In the genomic region with DNA sequence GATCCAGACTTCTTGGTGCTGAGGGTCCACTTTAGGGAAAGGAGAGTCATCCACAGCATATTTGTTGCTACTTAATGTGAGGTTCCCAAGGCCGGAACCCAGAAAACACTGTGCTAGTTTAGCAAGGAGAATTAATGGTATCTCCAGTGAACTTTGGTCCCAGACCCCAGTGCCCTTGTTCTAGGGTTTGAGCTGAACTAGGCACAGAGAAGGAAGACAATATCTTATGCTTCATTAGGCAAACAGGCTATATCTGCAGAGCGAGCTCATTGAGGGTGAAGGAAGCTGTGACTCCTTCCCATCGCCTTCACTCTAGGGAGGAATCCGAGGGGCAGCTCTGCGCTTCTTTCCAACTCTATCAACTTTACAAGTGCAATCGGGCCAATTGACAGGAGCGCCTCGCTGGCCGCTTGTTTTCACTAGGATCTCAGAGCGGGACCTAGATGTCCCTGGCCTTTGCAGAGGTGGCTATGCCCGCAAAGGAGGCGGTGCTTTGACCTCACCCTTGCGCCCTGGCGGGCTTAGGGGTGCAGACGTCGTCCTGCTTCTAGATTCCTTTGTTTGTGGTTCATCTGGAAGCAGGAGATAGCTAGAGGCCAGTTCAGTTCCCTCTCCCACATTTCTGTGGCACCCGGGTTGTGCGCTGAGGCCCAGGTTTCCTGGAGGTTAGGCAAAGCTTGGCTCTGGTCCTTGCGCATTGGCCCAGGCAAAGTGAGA, we compare ENCODE assay signal across 8 cellular contexts. TPM values are rescaled to one million over a fixed set of nuclear protein-coding genes. Genes with fewer than 3 reads are reported as not detected.
A peak's percentile ranks its signal among the peaks of the same experiment; 100 is the strongest.
DNase-seq lines count a peak whose midpoint lies in the region; ATAC-seq and TF ChIP-seq lines count a peak whose summit lies in the region.

No MANE protein-coding gene starts in this region.

- no peak overlapping the region for H3K18ac ChIP-seq in IMR-90 (ENCODE audit: low read depth, low read length)

- no peak overlapping the region for H3K4ac ChIP-seq in IMR-90 (ENCODE audit: low read depth, low read length)

- H2BK5ac ChIP-seq in IMR-90 (ENCODE audit: low read depth, low read length, poor library complexity, severe bottlenecking) = no peak overlapping the region

- no peaks in the 10 kb centered on the region for H3K9me3 ChIP-seq in BE2C
- H3K9me3 ChIP-seq in IMR-90 (ENCODE audit: control insufficient read depth, insufficient read depth, low read length) = no peaks in the 10 kb centered on the region
- H3K9me3 ChIP-seq in body of pancreas = no peaks in the 10 kb centered on the region
- no peaks in the 10 kb centered on the region for H3K9me3 ChIP-seq in right lobe of liver
- H3K9me3 ChIP-seq in thyroid gland = no peaks in the 10 kb centered on the region

- H3K36me3 ChIP-seq in BE2C (no peaks in the 10 kb centered on the region), IMR-90 (ENCODE audit: control insufficient read depth, insufficient read depth, low read length) (no peaks in the 10 kb centered on the region), body of pancreas (replicated peaks in 1 of 2; ENCODE audit: insufficient read depth in 1 of 2, low read depth in 2 of 2) (no peaks in the 10 kb centered on the region), right lobe of liver (no peaks in the 10 kb centered on the region), thyroid gland (no peaks in the 10 kb centered on the region)

- TF ChIP-seq RAD21 in IMR-90 (IDR thresholded peaks at IDR 0.05; ENCODE audit: low read length) = no peak

- H2BK20ac ChIP-seq in IMR-90 (ENCODE audit: low read depth, low read length) = no peak overlapping the region

- in situ Hi-C loops in IMR-90 (cut with MboI; ENCODE audit: low sequenced_read_pairs) = no loop called here

- H2AK9ac ChIP-seq in IMR-90 (replicated peaks; ENCODE audit: low read depth, low read length, poor library complexity) = no peak overlapping the region

- H4K5ac ChIP-seq in IMR-90 (ENCODE audit: low read depth, low read length) = no peak overlapping the region

- no peak overlapping the region for H3K27ac ChIP-seq in IMR-90 (ENCODE audit: insufficient read depth, low read length)
- H3K27ac ChIP-seq in body of pancreas = no peak overlapping the region
- peak overlapping the region in 2 of 3 donors; percentile 3 to 12 for H3K27ac ChIP-seq in right lobe of liver
- H3K27ac ChIP-seq in thyroid gland = peak overlapping the region in 1 of 3 donors; percentile 96

- no peak overlapping the region for H2AK5ac ChIP-seq in IMR-90 (ENCODE audit: low read depth, low read length)

- no peak overlapping the region for H2BK120ac ChIP-seq in IMR-90 (ENCODE audit: low read depth, low read length)

- BruUV-seq in IMR-90 (replicated peaks; lab: Mats Ljungman, UMichigan) = no TSS peak

- H3K4me3 ChIP-seq in BE2C (ENCODE audit: low read depth, low read length) = peak overlapping the region; percentile 89
- H3K4me3 ChIP-seq in IMR-90 (ENCODE audit: insufficient read depth, low read depth, low read length) = no peak overlapping the region
- no peak overlapping the region for H3K4me3 ChIP-seq in body of pancreas
- peak overlapping the region; percentile 12 to 78 (median 71) for H3K4me3 ChIP-seq in right lobe of liver
- peak overlapping the region; percentile 4 to 95 (median 80) for H3K4me3 ChIP-seq in thyroid gland (replicated peaks in 1 of 3)

- intact Hi-C loops in IMR-90 (cut with micrococcal nuclease) = loop anchor here (5.0 kb wide), 2 partner anchors 185 to 190 kb away; partner anchors contain the start of gene KPNA4
- intact Hi-C loops in body of pancreas (cut with DNase I) = no loop called here
- intact Hi-C loops in right lobe of liver (cut with DNase I) = no loop called here
- intact Hi-C loops in thyroid gland (cut with DNase I) = no loop called here

- WGBS in IMR-90 (ENCODE audit: extremely low coverage in 2 of 2, insufficient read length in 1 of 2), 2 experiments = 24% methylated on average over 2 of the region's 19 CpGs; no CpG with 5 or more reads in 1 of the 2 experiments
- 52 to 81% methylated on average over 15 to 19 of the region's 19 CpGs for WGBS in body of pancreas, 2 donors
- WGBS in right lobe of liver (ENCODE audit: insufficient coverage, low coverage, low lambda C conversion rate, missing lambda C conversion rate) = 27% methylated on average over 13 of the region's 19 CpGs
- WGBS in thyroid gland, 2 donors = 12 to 16% methylated on average over 8 to 19 of the region's 19 CpGs

- TF ChIP-seq CTCF in BE2C (IDR thresholded peaks at IDR 0.05; ENCODE audit: low read depth, low read length) (no peak), IMR-90 (conservative IDR thresholded peaks at IDR 0.05; ENCODE audit: low read depth, low read length) (no peak), body of pancreas (IDR thresholded peaks at IDR 0.05) (no peak), right lobe of liver (IDR thresholded peaks at IDR 0.05) (no peak), thyroid gland (IDR thresholded peaks at IDR 0.05) (no peak)

- H3K9ac ChIP-seq in IMR-90 (ENCODE audit: low read depth, low read length) = no peak overlapping the region

- no peak overlapping the region for H3K4me2 ChIP-seq in IMR-90 (ENCODE audit: low read depth, low read length)

- no peak overlapping the region for H4K91ac ChIP-seq in IMR-90 (ENCODE audit: insufficient read depth, low read depth, low read length)

- H3K14ac ChIP-seq in IMR-90 (replicated peaks; ENCODE audit: low read depth, low read length) = no peak overlapping the region

- H3K4me1 ChIP-seq in BE2C = 0 out of 2 replicates have a peak, but pooled peaks cover 4% of the 10 kb centered on the region
- no peaks in the 10 kb centered on the region for H3K4me1 ChIP-seq in IMR-90 (ENCODE audit: control insufficient read depth, insufficient read depth, low read length)
- H3K4me1 ChIP-seq in body of pancreas = peaks cover 45% of the 10 kb centered on the region
- peaks cover 0 to 21% (median 0%) of the 10 kb centered on the region in 4 donors for H3K4me1 ChIP-seq in right lobe of liver
- peaks cover 24 to 33% of the 10 kb centered on the region in 2 donors for H3K4me1 ChIP-seq in thyroid gland

- H3K9me1 ChIP-seq in IMR-90 (ENCODE audit: insufficient read depth, low read length) = no peaks in the 10 kb centered on the region; the same call in 1 of the 2 replicates

- no peak overlapping the region for H3K23ac ChIP-seq in IMR-90 (ENCODE audit: low read depth, low read length)

- H4K20me1 ChIP-seq in IMR-90 (ENCODE audit: insufficient read depth, low read length) = no peaks in the 10 kb centered on the region

- no peak overlapping the region for H2BK15ac ChIP-seq in IMR-90 (ENCODE audit: low read depth, low read length)

- H3K79me1 ChIP-seq in IMR-90 (ENCODE audit: low read depth in 1 of 2, low read length in 2 of 2) = no peaks in the 10 kb centered on the region

- no peak overlapping the region for H4K8ac ChIP-seq in IMR-90 (ENCODE audit: low read depth in 2 of 2, low read length in 2 of 2)

- no peak overlapping the region for H3K56ac ChIP-seq in IMR-90 (ENCODE audit: extremely low read depth, insufficient read depth, low read length)

- H3K27me3 ChIP-seq in BE2C (no peaks in the 10 kb centered on the region), IMR-90 (ENCODE audit: control insufficient read depth, insufficient read depth, low read length) (peaks cover 12% of the 10 kb centered on the region), body of pancreas (no peaks in the 10 kb centered on the region), right lobe of liver (no peaks in the 10 kb centered on the region), thyroid gland (no peaks in the 10 kb centered on the region)

- no peak for ATAC-seq in IMR-90 (ENCODE audit: low read depth)
- no peak for ATAC-seq in body of pancreas
- no peak for ATAC-seq in right lobe of liver

- CTCF ChIA-PET in IMR-90 (lab: Yijun Ruan, JAX) = interaction anchor here (0.7 kb wide), 1 partner anchor 65 kb away, joined by 3 read pairs; no protein-coding TSS in a partner anchor

- peak overlapping the region; percentile 89 for H2AFZ ChIP-seq in IMR-90 (replicated peaks; ENCODE audit: low read length, poor library complexity)

- POLR2A ChIA-PET in IMR-90 (lab: Charles Lee; ENCODE audit: unreplicated experiment) = no interaction called here

- dilution Hi-C loops in IMR-90 (cut with HindIII; ENCODE audit: low sequenced_read_pairs, unreplicated experiment) = no loop called here

- peak; percentile 29 for DNase-seq in BE2C
- no peak for DNase-seq in IMR-90
- DNase-seq in body of pancreas = peak in 3 of 4 donors; percentile 17 to 29 (median 28)
- DNase-seq in right lobe of liver = peak; percentile 29 to 65 (median 64)
- peak; percentile 39 to 51 for DNase-seq in thyroid gland
- no peak for DNase-seq in NCI-H345 (lab: John Stamatoyannopoulos, UW)
- DNase-seq in NCI-H1436 treated with DMSO at 0.1 percent for 48 hours (lab: John Stamatoyannopoulos, UW) = no peak
- DNase-seq in NCI-H226 = no peak

- TF ChIP-seq POLR2A in IMR-90 (IDR thresholded peaks at IDR 0.05; ENCODE audit: low read depth, low read length) (no peak), body of pancreas (IDR thresholded peaks at IDR 0.05) (no peak), right lobe of liver (IDR thresholded peaks at IDR 0.05) (no peak), thyroid gland (IDR thresholded peaks at IDR 0.05) (no peak)

TF ChIP-seq in IMR-90, 13 proteins besides CTCF, POLR2A, EP300 and RAD21 (continues in another document):
- TF ChIP-seq MAZ (IDR thresholded peaks at IDR 0.05; ENCODE audit: borderline replicate concordance, low read depth, low read length) (no peak), FOS (IDR thresholded peaks at IDR 0.05; ENCODE audit: low read depth, low read length) (no peak), NFE2L2 (IDR thresholded peaks at IDR 0.05; ENCODE audit: low read depth, low read length) (no peak)
- TF ChIP-seq, protein P1, sequence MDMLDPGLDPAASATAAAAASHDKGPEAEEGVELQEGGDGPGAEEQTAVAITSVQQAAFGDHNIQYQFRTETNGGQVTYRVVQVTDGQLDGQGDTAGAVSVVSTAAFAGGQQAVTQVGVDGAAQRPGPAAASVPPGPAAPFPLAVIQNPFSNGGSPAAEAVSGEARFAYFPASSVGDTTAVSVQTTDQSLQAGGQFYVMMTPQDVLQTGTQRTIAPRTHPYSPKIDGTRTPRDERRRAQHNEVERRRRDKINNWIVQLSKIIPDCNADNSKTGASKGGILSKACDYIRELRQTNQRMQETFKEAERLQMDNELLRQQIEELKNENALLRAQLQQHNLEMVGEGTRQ (IDR thresholded peaks at IDR 0.05; ENCODE audit: low read depth, low read length) = no peak

RNA-seq across cellular contexts. Expression of gene PPM1L, which starts 1.0 kb away (rescaled TPM):
- polyA plus RNA-seq in BE2C (2012; ENCODE audit: insufficient read depth, insufficient read length, low read depth) = 11.2 TPM
- total RNA-seq in IMR-90 (2012; rRNA removed) (0.18 and 0.28 TPM in 2 replicates), body of pancreas (10 to 100 TPM in 1 of 2 donors, 1 to 10 TPM in 1; 7.6 to 13.7 TPM), right lobe of liver (10 to 100 TPM in 5 of 6 experiments, 1 to 10 TPM in 1; 6.9 to 25.4 (median 14.7) TPM), thyroid gland (10 to 100 TPM; 47.2 to 77.4 (median 50.4) TPM)
- polyA plus RNA-seq in IMR-90 (2012; rRNA removed) = 0.09 and 0.14 TPM in 2 replicates
- polyA plus RNA-seq in IMR-90 (2012; cell fraction: cytosol; rRNA removed) = 0.02 and 0.09 TPM in 2 replicates
- 0.03 and 0.06 TPM in 2 replicates for polyA plus RNA-seq in IMR-90 (2012; cell fraction: nucleus; rRNA removed; ENCODE audit: low replicate concordance)

Comparison
In these comparisons a context has a peak if more than half of its experiments do, and no peak if none do; other contexts are left out.
1. DNase-seq: peak in BE2C (single experiment), body of pancreas (3 of 4), right lobe of liver (3 of 3) and thyroid gland (2 of 2); none in IMR-90 (single experiment), NCI-H345 (single experiment), NCI-H1436 treated with DMSO at 0.1 percent for 48 hours (single experiment) and NCI-H226 (single experiment).
2. H3K4me3 ChIP-seq: peak in BE2C (single experiment), right lobe of liver (3 of 3) and thyroid gland (3 of 3); none in IMR-90 (single experiment) and body of pancreas (0 of 2).
3. H3K27ac ChIP-seq: peak in right lobe of liver (2 of 3); none in IMR-90 (single experiment) and body of pancreas (0 of 4).